ENCODE assay signal across 9 cellular contexts in the genomic region with DNA sequence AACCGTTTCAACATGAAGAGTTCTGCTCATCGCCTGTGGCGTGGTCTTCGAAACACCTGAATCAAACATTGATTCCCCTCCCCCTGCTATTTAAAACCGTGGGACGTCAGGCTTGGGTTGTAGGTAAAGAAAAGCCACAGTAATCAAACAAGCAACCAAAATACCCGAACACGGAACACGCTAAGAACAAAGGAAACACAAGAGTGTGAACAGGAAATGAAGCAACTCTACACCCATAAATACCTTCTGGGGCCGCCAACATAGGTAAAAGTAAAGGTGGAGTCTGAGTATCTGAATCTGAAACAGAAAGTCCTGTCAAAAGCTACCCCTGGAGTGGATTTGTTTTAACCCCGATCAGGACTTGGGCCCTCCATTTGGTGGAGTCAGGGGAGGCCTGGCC. TPM values are rescaled to one million over a fixed set of nuclear protein-coding genes. Genes with fewer than 3 reads are reported as not detected.
DNase-seq lines count a peak whose midpoint lies in the region; ATAC-seq and TF ChIP-seq lines count a peak whose summit lies in the region.
"Not testable (repeated sequence)": the region's sequence is repeated elsewhere in the genome, so short reads cannot be mapped to it uniquely, and the experiment has no call there.
"Had no signal": no experiment of that assay in that cellular context is flagged by ENCODE, and none has a peak within 500 bp of the region (broad histone marks: within the 10 kb centered on the region; RNA-seq: fewer than 3 reads in every experiment).

No MANE protein-coding gene starts in this region.

- H3K4me2 ChIP-seq in DOHH2 (ENCODE audit: low read length) (peak overlapping the region; percentile 30; the same call in 1 of the 2 replicates), OCI-LY3 (ENCODE audit: low read length) (peak overlapping the region; percentile 54)

- not testable (repeated sequence) for TF ChIP-seq CTCF in DOHH2 (IDR thresholded peaks at IDR 0.05; ENCODE audit: low read depth, low read length, poor library complexity, severe bottlenecking); OCI-LY3 (IDR thresholded peaks at IDR 0.05; ENCODE audit: low read depth, low read length); endodermal cell (conservative IDR thresholded peaks at IDR 0.05); liver (IDR thresholded peaks at IDR 0.05; ENCODE audit: low read depth, low read length, missing input control); retinal pigment epithelial cell (conservative IDR thresholded peaks at IDR 0.05; ENCODE audit: low read depth, low read length); thoracic aorta (IDR thresholded peaks at IDR 0.05)

- not testable (repeated sequence) for H3K4me1 ChIP-seq in DOHH2 (ENCODE audit: control insufficient read depth, low read length); OCI-LY3 (ENCODE audit: low read length); endodermal cell (ENCODE audit: control insufficient read depth, insufficient read depth, low read length); liver (ENCODE audit: control insufficient read depth in 4 of 4, insufficient read depth in 4 of 4, low read length in 3 of 4); thoracic aorta (ENCODE audit: control insufficient read depth in 1 of 2, low read depth in 2 of 2)

- not testable (repeated sequence) for H3K9me3 Mint-ChIP-seq in activated naive CD4-positive, alpha-beta T cell treated with anti-CD3 and anti-CD28 coated beads, Interleukin-2, amount 50 U/mL, for 24 hours; endodermal cell

- H3K4me1 Mint-ChIP-seq in activated naive CD4-positive, alpha-beta T cell treated with anti-CD3 and anti-CD28 coated beads, Interleukin-2, amount 50 U/mL, for 24 hours; endodermal cell: not testable (repeated sequence)

- peak overlapping the region; percentile 98 for H3K27ac Mint-ChIP-seq in activated naive CD4-positive, alpha-beta T cell treated with anti-CD3 and anti-CD28 coated beads, Interleukin-2, amount 50 U/mL, for 24 hours
- peak overlapping the region; percentile 94 for H3K27ac Mint-ChIP-seq in endodermal cell

- not testable (repeated sequence) for H3K9me2 ChIP-seq in DOHH2 (replicated peaks; ENCODE audit: control insufficient read depth, low read length)

- H3K4me3 Mint-ChIP-seq in activated naive CD4-positive, alpha-beta T cell treated with anti-CD3 and anti-CD28 coated beads, Interleukin-2, amount 50 U/mL, for 24 hours, result peak overlapping the region; percentile 94
- peak overlapping the region; percentile 71 for H3K4me3 Mint-ChIP-seq in endodermal cell

- peak overlapping the region; percentile 76 for H3K27ac ChIP-seq in DOHH2 (ENCODE audit: low read depth, low read length)
- peak overlapping the region; percentile 56 for H3K27ac ChIP-seq in OCI-LY3 (ENCODE audit: low read length)
- not testable (repeated sequence) for H3K27ac ChIP-seq in endodermal cell (ENCODE audit: low read depth, low read length)
- H3K27ac ChIP-seq in liver (ENCODE audit: low read depth in 1 of 2, low read length in 2 of 2), result peak overlapping the region; percentile 46 to 92
- H3K27ac ChIP-seq in thoracic aorta, result peak overlapping the region in 1 of 2 donors; percentile 67

- H3K27me3 ChIP-seq in DOHH2 (ENCODE audit: control insufficient read depth, low read length); OCI-LY3 (ENCODE audit: low read depth, low read length); endodermal cell (ENCODE audit: control insufficient read depth, insufficient read depth, low read length, poor library complexity, severe bottlenecking); liver (ENCODE audit: control insufficient read depth in 4 of 4, insufficient read depth in 4 of 4, low read length in 3 of 4); thoracic aorta (replicated peaks; ENCODE audit: insufficient read depth): not testable (repeated sequence)

- H3K36me3 Mint-ChIP-seq in activated naive CD4-positive, alpha-beta T cell treated with anti-CD3 and anti-CD28 coated beads, Interleukin-2, amount 50 U/mL, for 24 hours; endodermal cell (ENCODE audit: low read depth): not testable (repeated sequence)

- not testable (repeated sequence) for H3K9me3 ChIP-seq in DOHH2 (ENCODE audit: control insufficient read depth, insufficient read depth, low read length); OCI-LY3 (ENCODE audit: insufficient read depth, low read length); endodermal cell (ENCODE audit: control insufficient read depth, low read length); liver (ENCODE audit: control insufficient read depth in 4 of 4, low read length in 3 of 4); thoracic aorta

- not testable (repeated sequence) for H3K36me3 ChIP-seq in DOHH2 (ENCODE audit: control insufficient read depth, low read length); OCI-LY3 (replicated peaks; ENCODE audit: low read depth, low read length); endodermal cell (ENCODE audit: control insufficient read depth, insufficient read depth, low read length); liver (ENCODE audit: control insufficient read depth in 4 of 4, insufficient read depth in 3 of 4, low read depth in 1 of 4, low read length in 3 of 4); thoracic aorta

- not testable (repeated sequence) for H3F3A ChIP-seq in DOHH2 (ENCODE audit: control insufficient read depth, insufficient read depth)

- not testable (repeated sequence) for H2AFZ ChIP-seq in OCI-LY3 (ENCODE audit: low read depth, low read length)

- peak overlapping the region; percentile 54; the same call in 1 of the 2 replicates for H3K9ac ChIP-seq in OCI-LY3 (ENCODE audit: low read length)
- H3K9ac ChIP-seq in endodermal cell (ENCODE audit: extremely low read depth, low read length, poor library complexity, severe bottlenecking), result peak overlapping the region; percentile 49
- peak overlapping the region in 1 of 2 donors; percentile 47 for H3K9ac ChIP-seq in liver (ENCODE audit: low read depth in 1 of 2, low read length in 2 of 2)

- DNase-seq in activated CD4-positive, alpha-beta T cell treated with anti-CD3 and anti-CD28 coated beads, Interleukin-2, amount 50 U/mL, for 1 hour, result peak; percentile 42
- not testable (repeated sequence) for DNase-seq in endodermal cell; retinal pigment epithelial cell (ENCODE audit: low read depth); thoracic aorta (ENCODE audit: low spot score)

- H3K4me3 ChIP-seq in DOHH2 (ENCODE audit: low read length) (peak overlapping the region; percentile 54), OCI-LY3 (ENCODE audit: low read length) (peak overlapping the region; percentile 71), endodermal cell (ENCODE audit: low read length) (peak overlapping the region; percentile 78), liver (ENCODE audit: low read depth in 1 of 3, low read length in 3 of 3) (peak overlapping the region; percentile 23 to 61 (median 45)), retinal pigment epithelial cell (ENCODE audit: low read length) (peak overlapping the region; percentile 35), thoracic aorta (peak overlapping the region; percentile 87)

- not testable (repeated sequence) for TF ChIP-seq RAD21 in liver (IDR thresholded peaks at IDR 0.05)

- not testable (repeated sequence) for H4K20me1 ChIP-seq in DOHH2 (ENCODE audit: control insufficient read depth, insufficient read depth, low read depth, low read length); OCI-LY3 (ENCODE audit: insufficient read depth, low read length)

- H3K79me2 ChIP-seq in DOHH2 (ENCODE audit: control insufficient read depth, low read length); OCI-LY3 (ENCODE audit: low read length): not testable (repeated sequence)

- not testable (repeated sequence) for H3K27me3 Mint-ChIP-seq in activated naive CD4-positive, alpha-beta T cell treated with anti-CD3 and anti-CD28 coated beads, Interleukin-2, amount 50 U/mL, for 24 hours; endodermal cell (ENCODE audit: insufficient read depth)

- ATAC-seq in thoracic aorta (ENCODE audit: insufficient number of reproducible peaks, low FRiP score, low read depth), result not testable (repeated sequence)

- 0% methylated on average over 1 of the region's 11 CpGs; no CpG with 5 or more reads in 1 of the 2 experiments for WGBS in endodermal cell (ENCODE audit: insufficient coverage in 1 of 2, insufficient read length in 1 of 2), 2 experiments
- under 1% methylated on average over 10 of the region's 11 CpGs for WGBS in liver

RNA-seq across cellular contexts. Expression of a gene that starts 24.7 kb away (rescaled TPM):
- total RNA-seq in endodermal cell (under 1 TPM; 0.09 to 0.11 TPM), liver (under 1 TPM in 1 of 2 donors, not detected in 1; 0.17 TPM), thoracic aorta (not detected)
- polyA plus RNA-seq in endodermal cell (2013, experiment 1 of 2), result not detected
- not detected for polyA plus RNA-seq in endodermal cell (2013, experiment 2 of 2)
- not detected for polyA plus RNA-seq in liver
- total RNA-seq: pulmonary artery endothelial cell had no signal

Comparison
In these comparisons a context has a peak if more than half of its experiments do, and no peak if none do; other contexts are left out.
1. H3K4me3 ChIP-seq: peak in every context shown above with its lines; median percentile 87 in thoracic aorta; 78 in endodermal cell; 71 in OCI-LY3; 54 in DOHH2; 45 in liver; 35 in retinal pigment epithelial cell.